In genomic region chr12:42482820-42483533, GRCh38 we compare ENCODE assay signal across 8 cellular contexts.
DNase-seq lines count a peak whose midpoint lies in the region; ATAC-seq and TF ChIP-seq lines count a peak whose summit lies in the region.

No MANE protein-coding gene starts in this region.

- no peaks in the 10 kb centered on the region for H3K36me3 ChIP-seq in aorta (ENCODE audit: control insufficient read depth in 1 of 2, insufficient read depth in 2 of 2, low read length in 1 of 2)

- intact Hi-C loops in aorta (cut with DNase I), result loop anchor here (2.0 to 10.0 kb wide), 5 partner anchors 84 to 854 kb away; partner anchors contain the start of gene YAF2 (in 1 of the 2)

- H3K27ac ChIP-seq in aorta (ENCODE audit: low read depth in 1 of 2, low read length in 2 of 2), result peak overlapping the region; percentile 1 to 77

- no peaks in the 10 kb centered on the region for H3K27me3 ChIP-seq in aorta (ENCODE audit: control insufficient read depth in 1 of 2, insufficient read depth in 2 of 2, low read length in 1 of 2)

- peak overlapping the region; percentile 77 to 95 for H3K4me3 ChIP-seq in aorta (ENCODE audit: low read length in 2 of 2)

- no peaks in the 10 kb centered on the region for H3K4me1 ChIP-seq in aorta (ENCODE audit: control insufficient read depth in 1 of 2, insufficient read depth in 2 of 2, low read length in 2 of 2)

- peak; percentile 95 for DNase-seq in D341Med (ENCODE audit: low spot score)
- DNase-seq in RPMI7951 (ENCODE audit: low read depth), result peak; percentile 49
- peak; percentile 56 for DNase-seq in activated naive CD4-positive, alpha-beta T cell treated with anti-CD3 and anti-CD28 coated beads, Interleukin-2, amount 50 U/mL, for 16 hours
- peak; percentile 77 for DNase-seq in glomerular visceral epithelial cell (ENCODE audit: extremely low spot score)
- peak; percentile 29 for DNase-seq in omental fat pad (ENCODE audit: low spot score)
- DNase-seq in aorta, result peak; percentile 81 to 94

- 0% methylated on average over 72 to 80 of the region's 80 CpGs for WGBS in aorta, 2 donors

- peak in 1 of 3 donors; percentile 78 for TF ChIP-seq CTCF in omental fat pad (IDR thresholded peaks at IDR 0.05)

- no peaks in the 10 kb centered on the region for H3K9me3 ChIP-seq in aorta (ENCODE audit: control insufficient read depth, low read length)

- peak; percentile 75 for ATAC-seq in GM19452 (IDR thresholded peaks at IDR 0.05; ENCODE audit: unreplicated experiment)
- peak; percentile 72 for ATAC-seq in HG03460 (IDR thresholded peaks at IDR 0.05; ENCODE audit: unreplicated experiment)
- peak; percentile 89 for ATAC-seq in omental fat pad (ENCODE audit: low FRiP score)
- peak; percentile 94 for ATAC-seq in aorta (ENCODE audit: low FRiP score)

Comparison
In these comparisons a context has a peak if more than half of its experiments do, and no peak if none do; other contexts are left out.
1. Peak in every context shown above with its lines: DNase-seq, ATAC-seq, H3K4me3 ChIP-seq and H3K27ac ChIP-seq.
2. DNase-seq: peak in every context shown above with its lines; median percentile 95 in D341Med; 88 in aorta; 77 in glomerular visceral epithelial cell; 56 in activated naive CD4-positive, alpha-beta T cell treated with anti-CD3 and anti-CD28 coated beads, Interleukin-2, amount 50 U/mL, for 16 hours; 49 in RPMI7951; 29 in omental fat pad.